In the genomic region with DNA sequence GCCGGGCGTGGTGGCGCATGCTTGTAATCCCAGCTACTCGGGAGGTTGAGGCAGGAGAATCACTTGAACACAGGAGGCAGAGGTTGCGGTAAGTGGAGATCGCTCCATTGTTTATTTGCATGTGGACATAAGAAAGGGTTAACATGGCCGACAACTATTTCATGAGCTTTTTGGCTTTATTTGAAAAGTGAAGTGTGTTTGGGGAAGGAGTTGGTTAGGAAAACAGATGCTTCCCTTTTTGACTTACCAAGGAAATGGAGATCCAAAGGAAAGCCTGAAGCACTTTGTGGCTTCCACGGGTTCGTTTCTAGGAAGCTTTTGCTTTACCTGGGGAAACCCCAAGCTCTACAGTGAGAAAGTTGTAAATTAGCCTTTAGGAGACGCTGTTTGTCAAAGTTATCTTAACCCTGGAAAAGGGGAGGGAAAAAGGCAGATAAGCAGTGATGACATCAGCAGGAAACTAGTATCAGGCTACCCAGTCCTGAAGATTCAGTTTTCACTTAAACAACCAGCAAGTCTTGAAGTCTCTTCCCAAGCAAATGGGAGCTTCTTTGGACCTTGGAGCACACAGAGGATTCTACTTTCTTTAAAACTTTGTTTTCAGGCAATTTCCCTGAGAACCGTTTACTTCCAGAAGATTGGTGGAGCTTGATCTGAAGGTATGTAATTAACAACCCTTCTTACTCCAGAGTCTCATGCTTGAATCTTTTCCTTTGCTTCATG, we compare ENCODE assay signal across 8 cellular contexts. TPM values are rescaled to one million over a fixed set of nuclear protein-coding genes. Genes with fewer than 3 reads are reported as not detected.
A peak's percentile ranks its signal among the peaks of the same experiment; 100 is the strongest.
DNase-seq lines count a peak whose midpoint lies in the region; ATAC-seq, FAIRE-seq and TF ChIP-seq lines count a peak whose summit lies in the region.

A gene with protein sequence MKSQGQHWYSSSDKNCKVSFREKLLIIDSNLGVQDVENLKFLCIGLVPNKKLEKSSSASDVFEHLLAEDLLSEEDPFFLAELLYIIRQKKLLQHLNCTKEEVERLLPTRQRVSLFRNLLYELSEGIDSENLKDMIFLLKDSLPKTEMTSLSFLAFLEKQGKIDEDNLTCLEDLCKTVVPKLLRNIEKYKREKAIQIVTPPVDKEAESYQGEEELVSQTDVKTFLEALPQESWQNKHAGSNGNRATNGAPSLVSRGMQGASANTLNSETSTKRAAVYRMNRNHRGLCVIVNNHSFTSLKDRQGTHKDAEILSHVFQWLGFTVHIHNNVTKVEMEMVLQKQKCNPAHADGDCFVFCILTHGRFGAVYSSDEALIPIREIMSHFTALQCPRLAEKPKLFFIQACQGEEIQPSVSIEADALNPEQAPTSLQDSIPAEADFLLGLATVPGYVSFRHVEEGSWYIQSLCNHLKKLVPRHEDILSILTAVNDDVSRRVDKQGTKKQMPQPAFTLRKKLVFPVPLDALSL (plus strand): TSS at position 492 of the 723 bp plus-strand sequence. CDS start 2,637 bp downstream, outside the sequence.

- peak; percentile 91 for TF ChIP-seq POLR2A in endothelial cell of umbilical vein (IDR thresholded peaks at IDR 0.05; ENCODE audit: low read depth, low read length)

- POLR2A ChIA-PET in endothelial cell of umbilical vein (lab: Charles Lee) = interaction anchor here (0.6 to 1.6 kb wide), 7 partner anchors 9 to 319 kb away, joined by 3 to 13 read pairs (median 4); partner anchors contain the start of gene CLK1

- peaks cover 19% of the 10 kb centered on the region for H3K79me2 ChIP-seq in endothelial cell of umbilical vein (ENCODE audit: control insufficient read depth, insufficient read depth, low read length)

- peak within 1 kb of the TSS; percentile 88 for H3K9ac ChIP-seq in endothelial cell of umbilical vein (replicated peaks; ENCODE audit: extremely low read depth, insufficient read depth, low read length)
- H3K9ac ChIP-seq in mucosa of stomach (ENCODE audit: low read length) = peak within 1 kb of the TSS; percentile 89

- H3K4me1 ChIP-seq in endothelial cell of umbilical vein (ENCODE audit: control insufficient read depth, extremely low read depth, insufficient read depth, low read length) (peaks cover 18% of the 10 kb centered on the region), mucosa of stomach (ENCODE audit: control insufficient read depth, insufficient read depth, low read length) (peaks cover 18% of the 10 kb centered on the region)

- ATAC-seq in GM19395 (IDR thresholded peaks at IDR 0.05; ENCODE audit: unreplicated experiment) (peak; percentile 75), HG03520 (IDR thresholded peaks at IDR 0.05; ENCODE audit: unreplicated experiment) (peak; percentile 68)

- TF ChIP-seq CTCF in endothelial cell of umbilical vein (IDR thresholded peaks at IDR 0.05; ENCODE audit: extremely low read depth in 1 of 2, insufficient read depth in 1 of 2, low read depth in 1 of 2, low read length in 2 of 2) = peak; percentile 51 to 65

- in situ Hi-C loops in SK-MEL-5 (cut with HindIII; ENCODE audit: low pct_unique_long_range_greater_than_20kb, low sequenced_read_pairs) = no loop called here

- H3K4me2 ChIP-seq in endothelial cell of umbilical vein (ENCODE audit: insufficient read depth, low read length) = peak within 1 kb of the TSS; percentile 97

- dilution Hi-C loops in endothelial cell of umbilical vein (cut with MboI; ENCODE audit: extremely low pct_ligation_motif_present, low sequenced_read_pairs) = loop anchor here (25.0 kb wide), 1 partner anchor 271 kb away; no protein-coding TSS in a partner anchor

- DNase-seq in EL (peak; percentile 71), SK-MEL-5 (ENCODE audit: low read depth, low spot score) (peak; percentile 88), endothelial cell of umbilical vein (ENCODE audit: low read depth, low spot score) (peak; percentile 95), nucleus accumbens (lab: John Stamatoyannopoulos, UW) (no peak), NCI-H1694 (lab: John Stamatoyannopoulos, UW) (no peak)

- no peaks in the 10 kb centered on the region for H4K20me1 ChIP-seq in endothelial cell of umbilical vein (replicated peaks; ENCODE audit: control insufficient read depth, extremely low read depth, insufficient read depth, low read length)

- intact Hi-C loops in endothelial cell of umbilical vein (cut with micrococcal nuclease) = loop anchor here (1.0 to 2.0 kb wide), 6 partner anchors 8 to 438 kb away; no protein-coding TSS in a partner anchor

- H3K9me1 ChIP-seq in endothelial cell of umbilical vein (replicated peaks; ENCODE audit: control insufficient read depth, extremely low read depth, insufficient read depth, low read length) = no peaks in the 10 kb centered on the region

- CTCF ChIA-PET in endothelial cell of umbilical vein (lab: Charles Lee) = interaction anchor here (0.6 to 5.7 kb wide), 31 partner anchors 9 to 443 kb away, joined by 3 to 331 read pairs (median 5); partner anchors contain the start of genes FLACC1, NIF3L1, ORC2 and PPIL3

- H3K9me3 ChIP-seq in endothelial cell of umbilical vein (replicated peaks; ENCODE audit: control insufficient read depth, insufficient read depth, low read length) (no peaks in the 10 kb centered on the region), mucosa of stomach (ENCODE audit: control insufficient read depth, low read length) (no peaks in the 10 kb centered on the region)

- peak; percentile 92 for FAIRE-seq in endothelial cell of umbilical vein (lab: Jason Lieb, UNC)

- peak within 1 kb of the TSS; percentile 68 for H2AFZ ChIP-seq in endothelial cell of umbilical vein (ENCODE audit: low read depth, low read length)

- H3K27me3 ChIP-seq in endothelial cell of umbilical vein (ENCODE audit: control insufficient read depth in 2 of 2, insufficient read depth in 2 of 2, low read length in 2 of 2) (no peaks in the 10 kb centered on the region), mucosa of stomach (ENCODE audit: control insufficient read depth, insufficient read depth, low read length) (no peaks in the 10 kb centered on the region)

- TSS peak; percentile 64 for BruUV-seq in endothelial cell of umbilical vein (replicated peaks; lab: Mats Ljungman, UMichigan)

- H3K4me3 ChIP-seq in endothelial cell of umbilical vein (replicated peaks in 1 of 3; ENCODE audit: insufficient read depth in 1 of 3, low read depth in 1 of 3, low read length in 3 of 3) (peak within 1 kb of the TSS; percentile 59 to 96 (median 85)), mucosa of stomach (ENCODE audit: low read length) (peak within 1 kb of the TSS; percentile 75)

- H3K36me3 ChIP-seq in endothelial cell of umbilical vein (ENCODE audit: control insufficient read depth in 2 of 2, extremely low read depth in 1 of 2, insufficient read depth in 2 of 2, low read length in 2 of 2) = peaks cover 4 to 9% of the 10 kb centered on the region in 2 experiments
- no peaks in the 10 kb centered on the region for H3K36me3 ChIP-seq in mucosa of stomach (ENCODE audit: control insufficient read depth, insufficient read depth, low read length)

- H3K27ac ChIP-seq in endothelial cell of umbilical vein (ENCODE audit: insufficient read depth, low read depth, low read length) = peak within 1 kb of the TSS; percentile 77

TF ChIP-seq in endothelial cell of umbilical vein, 7 proteins besides CTCF, POLR2A, EP300 and RAD21:
- peak; percentile 9 for TF ChIP-seq FOS (IDR thresholded peaks at IDR 0.05; ENCODE audit: borderline replicate concordance, insufficient read depth, low read length)
- no peak for TF ChIP-seq MAX (IDR thresholded peaks at IDR 0.05; ENCODE audit: insufficient read depth, insufficient read length)
- peak; percentile 65 for TF ChIP-seq GATA2 (IDR thresholded peaks at IDR 0.05; ENCODE audit: insufficient read depth, insufficient read length, low read depth, low read length)
- TF ChIP-seq JUN (IDR thresholded peaks at IDR 0.05; ENCODE audit: borderline replicate concordance, insufficient read depth, insufficient read length, low read depth) = peak; percentile 40
- TF ChIP-seq EZH2 (IDR thresholded peaks at IDR 0.05; ENCODE audit: borderline replicate concordance, low read depth, low read length, severe bottlenecking) = no peak
- TF ChIP-seq MYC (IDR thresholded peaks at IDR 0.05; ENCODE audit: low read depth, low read length) = no peak
- peak; percentile 67 for TF ChIP-seq POLR2AphosphoS5 (IDR thresholded peaks at IDR 0.05; ENCODE audit: insufficient read depth, low read depth, low read length)
TF ChIP-seq in endothelial cell of umbilical vein: peak in this region for 4.

RNA-seq across cellular contexts. Expression of the gene that starts here (rescaled TPM):
- total RNA-seq in SK-MEL-5 (2014; rRNA removed; shearing (Covaris generic)) = 4.1 and 4.6 TPM in 2 replicates
- polyA plus RNA-seq in SK-MEL-5 (2015; cell fraction: cytosol; rRNA removed) = 3.3 and 4.0 TPM in 2 replicates
- polyA plus RNA-seq in SK-MEL-5 (2015; cell fraction: nucleus; rRNA removed) = 8.2 and 10.8 TPM in 2 replicates
- total RNA-seq in endothelial cell of umbilical vein = 31.1 and 37.6 TPM in 2 replicates
- polyA plus RNA-seq in endothelial cell of umbilical vein = 15.7 and 16.4 TPM in 2 replicates
- polyA plus RNA-seq in endothelial cell of umbilical vein (2011; cell fraction: cytosol; rRNA removed) = 12.2 and 15.1 TPM in 2 replicates
- polyA plus RNA-seq in endothelial cell of umbilical vein (2011; cell fraction: nucleus; rRNA removed) = 37.5 and 37.8 TPM in 2 replicates
- 13.6 and 15.2 TPM in 2 replicates for polyA plus RNA-seq in endothelial cell of umbilical vein (2012)
- 41.1 and 46.4 TPM in 2 replicates for polyA minus RNA-seq in endothelial cell of umbilical vein
- 2.8 TPM for polyA minus RNA-seq in endothelial cell of umbilical vein (2011; cell fraction: cytosol; rRNA and poly(A)+ RNA removed)
- polyA minus RNA-seq in endothelial cell of umbilical vein (2011; cell fraction: nucleus; rRNA and poly(A)+ RNA removed) = 26.4 and 37.2 TPM in 2 replicates

Comparison
In these comparisons a context has a peak if more than half of its experiments do, and no peak if none do; other contexts are left out.
1. DNase-seq: peak in EL (single experiment), SK-MEL-5 (single experiment) and endothelial cell of umbilical vein (single experiment); none in nucleus accumbens (0 of 56) and NCI-H1694 (single experiment).